In genomic region chr14:100107236-100107635, GRCh38 we compare ENCODE assay signal across 15 cellular contexts. TPM values are rescaled to one million over a fixed set of nuclear protein-coding genes. Genes with fewer than 3 reads are reported as not detected.
A peak's percentile ranks its signal among the peaks of the same experiment; 100 is the strongest.
DNase-seq lines count a peak whose midpoint lies in the region; ATAC-seq and TF ChIP-seq lines count a peak whose summit lies in the region.
"Had no signal": no experiment of that assay in that cellular context is flagged by ENCODE, and none has a peak within 500 bp of the region (broad histone marks: within the 10 kb centered on the region; RNA-seq: fewer than 3 reads in every experiment).

No MANE protein-coding gene starts in this region.

- peaks cover 22% of the 10 kb centered on the region for H3K36me3 Mint-ChIP-seq in activated naive CD4-positive, alpha-beta T cell treated with anti-CD3 and anti-CD28 coated beads for 36 hours (ENCODE audit: low read depth)
- H3K36me3 Mint-ChIP-seq in activated T-helper 2 cell treated with anti-CD3 and anti-CD28 coated beads, Interferon-gamma antibody, Interleukin-2, Interleukin-4, amounts not matched to agents 10 μg/mL and 5 μg/mL and 100 μg/mL, durations not matched to agents 14 hours and 24 hours and 36 hours (ENCODE audit: low read depth): peaks cover 70% of the 10 kb centered on the region

- H3K27ac ChIP-seq in lower lobe of right lung: peak overlapping the region; percentile 50
- no peak overlapping the region for H3K27ac ChIP-seq in aorta (ENCODE audit: low read depth in 1 of 2, low read length in 2 of 2)

- H3K9me3 Mint-ChIP-seq in activated naive CD4-positive, alpha-beta T cell treated with anti-CD3 and anti-CD28 coated beads for 36 hours: no peaks in the 10 kb centered on the region
- H3K9me3 Mint-ChIP-seq in activated T-helper 2 cell treated with anti-CD3 and anti-CD28 coated beads, Interferon-gamma antibody, Interleukin-2, Interleukin-4, amounts not matched to agents 10 μg/mL and 5 μg/mL and 100 μg/mL, durations not matched to agents 14 hours and 24 hours and 36 hours: no peaks in the 10 kb centered on the region
- H3K9me3 Mint-ChIP-seq: GM23338 had no signal

- intact Hi-C loops in activated naive CD4-positive, alpha-beta T cell treated with anti-CD3 and anti-CD28 coated beads for 36 hours (cut with micrococcal nuclease): loop anchor here (1.0 to 5.0 kb wide), 2 partner anchors 86 to 270 kb away; partner anchors contain the start of gene WDR25
- intact Hi-C loops in activated T-helper 2 cell treated with anti-CD3 and anti-CD28 coated beads, Interferon-gamma antibody, Interleukin-2, Interleukin-4, amounts not matched to agents 10 μg/mL and 5 μg/mL and 100 μg/mL, durations not matched to agents 14 hours and 24 hours and 36 hours (cut with micrococcal nuclease): loop anchor here (5.0 kb wide), 1 partner anchor 85 kb away; no protein-coding TSS in a partner anchor
- intact Hi-C loops in lower lobe of right lung (cut with DNase I): no loop called here
- intact Hi-C loops in aorta (cut with DNase I): loop anchor here in 1 of 2 donors (5.0 kb wide), 2 partner anchors 85 kb away; no protein-coding TSS in a partner anchor

- CTCF ChIA-PET in activated naive CD4-positive, alpha-beta T cell treated with anti-CD3 and anti-CD28 coated beads for 36 hours (lab: Charles Lee): interaction anchor here (0.6 to 25.5 kb wide), 12 partner anchors 8 to 124 kb away, joined by 3 to 932 read pairs (median 11); partner anchors contain the start of gene EVL

- no peak for DNase-seq in activated naive CD4-positive, alpha-beta T cell treated with anti-CD3 and anti-CD28 coated beads for 36 hours
- DNase-seq in activated naive CD4-positive, alpha-beta T cell treated with anti-CD3 and anti-CD28 coated beads, Interleukin-2, amount 50 U/mL, for 16 hours: no peak
- DNase-seq in activated T-helper 2 cell treated with anti-CD3 and anti-CD28 coated beads, Interferon-gamma antibody, Interleukin-2, Interleukin-4, amounts not matched to agents 10 μg/mL and 5 μg/mL and 100 μg/mL, durations not matched to agents 14 hours and 24 hours and 36 hours (ENCODE audit: low spot score): no peak
- DNase-seq in lower lobe of right lung (peak; percentile 69), ureter (ENCODE audit: low spot score) (peak; percentile 67), GDM1 (lab: John Stamatoyannopoulos, UW) (no peak), aorta (no peak)
- DNase-seq: effector CD8-positive, alpha-beta T cell; GF-D8; hippocampal formation; mucosa of descending colon; NCI-H2171 treated with DMSO at 0.1 percent for 48 hours had no signal

- peaks cover 76% of the 10 kb centered on the region for H3K4me1 Mint-ChIP-seq in activated naive CD4-positive, alpha-beta T cell treated with anti-CD3 and anti-CD28 coated beads for 36 hours (ENCODE audit: low read depth)
- H3K4me1 Mint-ChIP-seq in activated T-helper 2 cell treated with anti-CD3 and anti-CD28 coated beads, Interferon-gamma antibody, Interleukin-2, Interleukin-4, amounts not matched to agents 10 μg/mL and 5 μg/mL and 100 μg/mL, durations not matched to agents 14 hours and 24 hours and 36 hours (ENCODE audit: low read depth): peaks cover 69% of the 10 kb centered on the region

- H3K4me1 ChIP-seq in lower lobe of right lung (peaks cover 68% of the 10 kb centered on the region), aorta (ENCODE audit: control insufficient read depth in 1 of 2, insufficient read depth in 2 of 2, low read length in 2 of 2) (peaks cover 0 to 5% of the 10 kb centered on the region in 2 donors)

- H3K27ac Mint-ChIP-seq in activated naive CD4-positive, alpha-beta T cell treated with anti-CD3 and anti-CD28 coated beads for 36 hours: peak overlapping the region; percentile 94
- H3K27ac Mint-ChIP-seq in activated T-helper 2 cell treated with anti-CD3 and anti-CD28 coated beads, Interferon-gamma antibody, Interleukin-2, Interleukin-4, amounts not matched to agents 10 μg/mL and 5 μg/mL and 100 μg/mL, durations not matched to agents 14 hours and 24 hours and 36 hours: peak overlapping the region; percentile 86
- H3K27ac Mint-ChIP-seq: GM23338 had no signal

- H3K36me3 ChIP-seq in lower lobe of right lung: no peaks in the 10 kb centered on the region
- H3K36me3 ChIP-seq in aorta (ENCODE audit: control insufficient read depth in 1 of 2, insufficient read depth in 2 of 2, low read length in 1 of 2): no peaks in the 10 kb centered on the region
- H3K36me3 ChIP-seq: Peyer's patch had no signal

- H3K4me3 Mint-ChIP-seq in activated naive CD4-positive, alpha-beta T cell treated with anti-CD3 and anti-CD28 coated beads for 36 hours: no peak overlapping the region
- H3K4me3 Mint-ChIP-seq in activated T-helper 2 cell treated with anti-CD3 and anti-CD28 coated beads, Interferon-gamma antibody, Interleukin-2, Interleukin-4, amounts not matched to agents 10 μg/mL and 5 μg/mL and 100 μg/mL, durations not matched to agents 14 hours and 24 hours and 36 hours (ENCODE audit: low read depth): no peak overlapping the region
- H3K4me3 Mint-ChIP-seq: GM23338 had no signal

- H3K4me3 ChIP-seq in lower lobe of right lung (no peak overlapping the region), aorta (ENCODE audit: low read length in 2 of 2) (no peak overlapping the region)
- H3K4me3 ChIP-seq: GM23338, mucosa of descending colon, Peyer's patch had no signal

- H3K9me3 ChIP-seq in lower lobe of right lung: no peaks in the 10 kb centered on the region
- H3K9me3 ChIP-seq in aorta (ENCODE audit: control insufficient read depth, low read length): no peaks in the 10 kb centered on the region
- H3K9me3 ChIP-seq: mucosa of descending colon, Peyer's patch had no signal

- 81 to 85% methylated on average over 5 of the region's 5 CpGs for WGBS in aorta, 2 donors

- H3K27me3 ChIP-seq in lower lobe of right lung (ENCODE audit: low read depth) (no peaks in the 10 kb centered on the region), aorta (ENCODE audit: control insufficient read depth in 1 of 2, insufficient read depth in 2 of 2, low read length in 1 of 2) (no peaks in the 10 kb centered on the region)
- H3K27me3 ChIP-seq: Peyer's patch had no signal

- ATAC-seq in lower lobe of right lung: peak; percentile 48 to 58
- no peak for ATAC-seq in GM18873 (IDR thresholded peaks at IDR 0.05; ENCODE audit: low FRiP score, unreplicated experiment)
- no peak for ATAC-seq in aorta (ENCODE audit: low FRiP score)

- H3K27me3 Mint-ChIP-seq in activated naive CD4-positive, alpha-beta T cell treated with anti-CD3 and anti-CD28 coated beads for 36 hours (ENCODE audit: low read depth): no peaks in the 10 kb centered on the region
- no peaks in the 10 kb centered on the region for H3K27me3 Mint-ChIP-seq in activated T-helper 2 cell treated with anti-CD3 and anti-CD28 coated beads, Interferon-gamma antibody, Interleukin-2, Interleukin-4, amounts not matched to agents 10 μg/mL and 5 μg/mL and 100 μg/mL, durations not matched to agents 14 hours and 24 hours and 36 hours (ENCODE audit: low read depth)

- no peak for TF ChIP-seq CTCF in lower lobe of right lung (IDR thresholded peaks at IDR 0.05)

RNA-seq across cellular contexts. Expression of gene EVL, which starts 42.0 kb away (rescaled TPM):
- 100 to 1,000 TPM; 173 to 175 TPM for total RNA-seq in activated naive CD4-positive, alpha-beta T cell treated with anti-CD3 and anti-CD28 coated beads for 36 hours
- 255 TPM in 2 replicates for total RNA-seq in activated T-helper 2 cell treated with anti-CD3 and anti-CD28 coated beads, Interferon-gamma antibody, Interleukin-2, Interleukin-4, amounts not matched to agents 10 μg/mL and 5 μg/mL and 100 μg/mL, durations not matched to agents 14 hours and 24 hours and 36 hours
- 226 TPM for total RNA-seq in lower lobe of right lung
- total RNA-seq in ureter: 121 TPM
- total RNA-seq in aorta: 100 to 1,000 TPM in 1 of 2 donors, 10 to 100 TPM in 1; 34.2 to 133 TPM
- polyA plus RNA-seq in aorta: 10 to 100 TPM; 21.3 to 77.2 TPM

RNA-seq across cellular contexts. Expression of gene DEGS2, which starts 52.2 kb away (rescaled TPM):
- total RNA-seq in activated naive CD4-positive, alpha-beta T cell treated with anti-CD3 and anti-CD28 coated beads for 36 hours: under 1 TPM; 0.52 to 0.99 TPM
- 0.16 and 0.41 TPM in 2 replicates for total RNA-seq in activated T-helper 2 cell treated with anti-CD3 and anti-CD28 coated beads, Interferon-gamma antibody, Interleukin-2, Interleukin-4, amounts not matched to agents 10 μg/mL and 5 μg/mL and 100 μg/mL, durations not matched to agents 14 hours and 24 hours and 36 hours
- total RNA-seq in lower lobe of right lung: 5.8 TPM
- total RNA-seq in ureter: 59.9 TPM
- under 1 TPM; 0.81 to 0.99 TPM for total RNA-seq in aorta
- polyA plus RNA-seq in aorta: 1 to 10 TPM in 1 of 2 donors, under 1 TPM in 1; 0.10 to 3.0 TPM

Comparison
In these comparisons a context has a peak if more than half of its experiments do, and no peak if none do; other contexts are left out.
1. DNase-seq: peak in lower lobe of right lung (single experiment) and ureter (single experiment); none in activated naive CD4-positive, alpha-beta T cell treated with anti-CD3 and anti-CD28 coated beads for 36 hours (single experiment), activated naive CD4-positive, alpha-beta T cell treated with anti-CD3 and anti-CD28 coated beads, Interleukin-2, amount 50 U/mL, for 16 hours (single experiment), activated T-helper 2 cell treated with anti-CD3 and anti-CD28 coated beads, Interferon-gamma antibody, Interleukin-2, Interleukin-4, amounts not matched to agents 10 μg/mL and 5 μg/mL and 100 μg/mL, durations not matched to agents 14 hours and 24 hours and 36 hours (single experiment), GDM1 (single experiment) and aorta (0 of 2).
2. ATAC-seq: peak in lower lobe of right lung (2 of 2); none in GM18873 (single experiment) and aorta (single experiment).